Comparison of ENCODE assay signal across 1 cellular context in the genomic region with DNA sequence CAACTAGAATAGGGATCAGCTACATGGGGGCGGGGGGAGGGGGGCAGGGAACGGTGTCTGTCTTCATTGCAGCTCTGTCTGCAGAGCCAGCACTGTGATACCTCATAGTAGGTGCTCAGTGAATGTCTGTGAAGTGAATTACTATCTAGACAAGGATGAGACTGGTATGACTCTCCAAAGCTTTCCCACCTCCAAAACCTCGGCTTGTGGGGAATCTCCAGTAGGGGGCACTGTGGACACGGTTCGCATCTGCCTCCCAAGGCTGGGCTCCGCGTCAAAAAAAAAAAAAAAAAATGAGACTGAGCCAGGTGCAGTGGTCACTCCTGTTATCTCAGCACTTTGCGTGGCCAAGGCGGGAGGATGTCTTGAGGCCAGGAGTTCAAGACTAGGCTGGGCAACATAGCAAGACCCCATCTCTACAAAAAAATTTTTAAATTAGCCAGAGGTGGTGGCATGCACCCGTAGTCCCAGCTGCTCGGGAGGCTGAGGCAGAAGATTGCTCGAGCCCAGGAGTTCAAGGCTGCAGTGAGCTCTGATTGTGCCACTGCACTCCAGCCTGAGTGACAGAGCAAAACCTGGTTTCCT.
A peak's percentile ranks its signal among the peaks of the same experiment; 100 is the strongest.
TF ChIP-seq lines count a peak whose summit lies in the region.

No MANE protein-coding gene starts in this region.

TF ChIP-seq in K562, 482 proteins besides CTCF, POLR2A, EP300 and RAD21 (continued from another document and continues in another):
- TF ChIP-seq ARHGAP35 (IDR thresholded peaks at IDR 0.05; ENCODE audit: partially characterized antibody) (no peak), DIDO1 (tag; IDR thresholded peaks at IDR 0.05; ENCODE audit: low read depth) (no peak), ZFP36 (IDR thresholded peaks at IDR 0.05; ENCODE audit: low read depth, low read length, partially characterized antibody) (no peak), PML (IDR thresholded peaks at IDR 0.05; ENCODE audit: low read length) (no peak), OTX1 (CRISPR knock-in tag; IDR thresholded peaks at IDR 0.05) (no peak), MTA2 (IDR thresholded peaks at IDR 0.05; ENCODE audit: low read depth) (no peak), PURB (CRISPR knock-in tag; IDR thresholded peaks at IDR 0.05; ENCODE audit: low read depth) (no peak), FOXJ3 (CRISPR knock-in tag; IDR thresholded peaks at IDR 0.05) (no peak), XRCC5 (IDR thresholded peaks at IDR 0.05; ENCODE audit: low read depth, low read length) (0 out of 2 replicates have a peak, but pooled peaks have one; percentile 43), MTF1 (CRISPR knock-in tag; IDR thresholded peaks at IDR 0.05; ENCODE audit: borderline replicate concordance) (no peak), GTF3C2 (IDR thresholded peaks at IDR 0.05; ENCODE audit: borderline replicate concordance, extremely low read depth, insufficient read length) (peak; percentile 32), NR3C1 (CRISPR knock-in tag; IDR thresholded peaks at IDR 0.05) (no peak), JUND (IDR thresholded peaks at IDR 0.05; ENCODE audit: borderline replicate concordance, low read depth, low read length) (peak; percentile 78), JUND (tag; IDR thresholded peaks at IDR 0.05; ENCODE audit: borderline replicate concordance, low read depth, low read length) (peak; percentile 54; the same call in 1 of the 3 replicates), SMARCE1 (IDR thresholded peaks at IDR 0.05) (0 out of 2 replicates have a peak, but pooled peaks have one; percentile 42), ZNF224 (CRISPR knock-in tag; IDR thresholded peaks at IDR 0.05) (no peak), CHD2 (IDR thresholded peaks at IDR 0.05; ENCODE audit: low read depth, low read length) (no peak), SMC3 (conservative IDR thresholded peaks at IDR 0.05; ENCODE audit: insufficient read depth, low read depth, low read length) (no peak; the same call in 1 of the 2 replicates), CEBPG (CRISPR knock-in tag; IDR thresholded peaks at IDR 0.05) (no peak), CEBPG (tag; conservative IDR thresholded peaks at IDR 0.05 in 1 of 2, IDR thresholded peaks at IDR 0.05 in 1 of 2) (no peak), POLR2AphosphoS2 (IDR thresholded peaks at IDR 0.05; ENCODE audit: low read length) (peak; percentile 43; the same call in 1 of the 2 replicates), TAF9B (IDR thresholded peaks at IDR 0.05; ENCODE audit: partially characterized antibody) (no peak), MBD1 (CRISPR knock-in tag; IDR thresholded peaks at IDR 0.05) (no peak), KDM4B (IDR thresholded peaks at IDR 0.05; ENCODE audit: borderline replicate concordance in 2 of 2, low read depth in 1 of 2) (no peak), SMARCC2 (IDR thresholded peaks at IDR 0.05; ENCODE audit: low read depth) (no peak), SIRT6 (IDR thresholded peaks at IDR 0.05; ENCODE audit: low read depth, low read length) (no peak), ZNF445 (CRISPR knock-in tag; IDR thresholded peaks at IDR 0.05; ENCODE audit: low read depth) (no peak), POLR2G (IDR thresholded peaks at IDR 0.05; ENCODE audit: low read depth, low read length) (no peak), KDM5B (IDR thresholded peaks at IDR 0.05; ENCODE audit: insufficient replicate concordance, low read depth, low read length) (no peak), LCOR (CRISPR knock-in tag; IDR thresholded peaks at IDR 0.05) (no peak), RFX5 (IDR thresholded peaks at IDR 0.05; ENCODE audit: low read depth, low read length) (no peak), TAL1 (IDR thresholded peaks at IDR 0.05) (peak; percentile 22; the same call in 1 of the 2 replicates), BDP1 (IDR thresholded peaks at IDR 0.05; ENCODE audit: insufficient read depth, insufficient read length) (no peak), SMAD2 (IDR thresholded peaks at IDR 0.05; ENCODE audit: low read depth, low read length) (no peak), NFE2L1 (tag; IDR thresholded peaks at IDR 0.05; ENCODE audit: borderline replicate concordance, low read depth) (no peak), ZNF766 (CRISPR knock-in tag; conservative IDR thresholded peaks at IDR 0.05) (no peak), CREM (IDR thresholded peaks at IDR 0.05; ENCODE audit: low read depth) (peak; percentile 66; the same call in 1 of the 2 replicates), ETV1 (tag; conservative IDR thresholded peaks at IDR 0.05; ENCODE audit: low read depth) (no peak), ZNF408 (CRISPR knock-in tag; IDR thresholded peaks at IDR 0.05; ENCODE audit: low read depth) (no peak), ZNF316 (IDR thresholded peaks at IDR 0.05) (peak; percentile 51; the same call in 1 of the 2 replicates), ZSCAN32 (CRISPR knock-in tag; IDR thresholded peaks at IDR 0.05) (no peak), E2F8 (IDR thresholded peaks at IDR 0.05; ENCODE audit: low read depth, partially characterized antibody) (peak; percentile 56), CBX2 (IDR thresholded peaks at IDR 0.05; ENCODE audit: insufficient read depth, low read length, poor library complexity, severe bottlenecking) (no peak), ETV5 (CRISPR knock-in tag; IDR thresholded peaks at IDR 0.05; ENCODE audit: low read depth) (peak; percentile 32; the same call in 1 of the 2 replicates), HNRNPLL (IDR thresholded peaks at IDR 0.05; ENCODE audit: low read depth, low read length, poor library complexity, severe bottlenecking) (peak; percentile 35), CHD4 (IDR thresholded peaks at IDR 0.05; ENCODE audit: insufficient read depth, insufficient replicate concordance, low read depth, low read length, poor library complexity, severe bottlenecking) (peak; percentile 42), FUS (optimal IDR thresholded peaks at IDR 0.05; ENCODE audit: low read depth, low read length) (no peak), FOSL1 (tag; conservative IDR thresholded peaks at IDR 0.05) (peak; percentile 47; the same call in 1 of the 2 replicates), POLR2H (tag; IDR thresholded peaks at IDR 0.05; ENCODE audit: low read depth) (0 out of 2 replicates have a peak, but pooled peaks have one; percentile 18), NFIC (IDR thresholded peaks at IDR 0.05) (peak; percentile 70), TBL1XR1 (IDR thresholded peaks at IDR 0.05; ENCODE audit: low read length in 2 of 2) (no peak), HOXB6 (CRISPR knock-in tag; IDR thresholded peaks at IDR 0.05; ENCODE audit: borderline replicate concordance) (no peak), ZNF740 (CRISPR knock-in tag; IDR thresholded peaks at IDR 0.05) (no peak), ZNF740 (tag; IDR thresholded peaks at IDR 0.05) (no peak)
- TF ChIP-seq, protein P1, sequence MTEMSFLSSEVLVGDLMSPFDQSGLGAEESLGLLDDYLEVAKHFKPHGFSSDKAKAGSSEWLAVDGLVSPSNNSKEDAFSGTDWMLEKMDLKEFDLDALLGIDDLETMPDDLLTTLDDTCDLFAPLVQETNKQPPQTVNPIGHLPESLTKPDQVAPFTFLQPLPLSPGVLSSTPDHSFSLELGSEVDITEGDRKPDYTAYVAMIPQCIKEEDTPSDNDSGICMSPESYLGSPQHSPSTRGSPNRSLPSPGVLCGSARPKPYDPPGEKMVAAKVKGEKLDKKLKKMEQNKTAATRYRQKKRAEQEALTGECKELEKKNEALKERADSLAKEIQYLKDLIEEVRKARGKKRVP (CRISPR knock-in tag; IDR thresholded peaks at IDR 0.05), result no peak
- TF ChIP-seq, protein P2, sequence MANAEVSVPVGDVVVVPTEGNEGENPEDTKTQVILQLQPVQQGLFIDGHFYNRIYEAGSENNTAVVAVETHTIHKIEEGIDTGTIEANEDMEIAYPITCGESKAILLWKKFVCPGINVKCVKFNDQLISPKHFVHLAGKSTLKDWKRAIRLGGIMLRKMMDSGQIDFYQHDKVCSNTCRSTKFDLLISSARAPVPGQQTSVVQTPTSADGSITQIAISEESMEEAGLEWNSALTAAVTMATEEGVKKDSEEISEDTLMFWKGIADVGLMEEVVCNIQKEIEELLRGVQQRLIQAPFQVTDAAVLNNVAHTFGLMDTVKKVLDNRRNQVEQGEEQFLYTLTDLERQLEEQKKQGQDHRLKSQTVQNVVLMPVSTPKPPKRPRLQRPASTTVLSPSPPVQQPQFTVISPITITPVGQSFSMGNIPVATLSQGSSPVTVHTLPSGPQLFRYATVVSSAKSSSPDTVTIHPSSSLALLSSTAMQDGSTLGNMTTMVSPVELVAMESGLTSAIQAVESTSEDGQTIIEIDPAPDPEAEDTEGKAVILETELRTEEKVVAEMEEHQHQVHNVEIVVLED (CRISPR knock-in tag; IDR thresholded peaks at IDR 0.05), result no peak
- TF ChIP-seq, protein P3, sequence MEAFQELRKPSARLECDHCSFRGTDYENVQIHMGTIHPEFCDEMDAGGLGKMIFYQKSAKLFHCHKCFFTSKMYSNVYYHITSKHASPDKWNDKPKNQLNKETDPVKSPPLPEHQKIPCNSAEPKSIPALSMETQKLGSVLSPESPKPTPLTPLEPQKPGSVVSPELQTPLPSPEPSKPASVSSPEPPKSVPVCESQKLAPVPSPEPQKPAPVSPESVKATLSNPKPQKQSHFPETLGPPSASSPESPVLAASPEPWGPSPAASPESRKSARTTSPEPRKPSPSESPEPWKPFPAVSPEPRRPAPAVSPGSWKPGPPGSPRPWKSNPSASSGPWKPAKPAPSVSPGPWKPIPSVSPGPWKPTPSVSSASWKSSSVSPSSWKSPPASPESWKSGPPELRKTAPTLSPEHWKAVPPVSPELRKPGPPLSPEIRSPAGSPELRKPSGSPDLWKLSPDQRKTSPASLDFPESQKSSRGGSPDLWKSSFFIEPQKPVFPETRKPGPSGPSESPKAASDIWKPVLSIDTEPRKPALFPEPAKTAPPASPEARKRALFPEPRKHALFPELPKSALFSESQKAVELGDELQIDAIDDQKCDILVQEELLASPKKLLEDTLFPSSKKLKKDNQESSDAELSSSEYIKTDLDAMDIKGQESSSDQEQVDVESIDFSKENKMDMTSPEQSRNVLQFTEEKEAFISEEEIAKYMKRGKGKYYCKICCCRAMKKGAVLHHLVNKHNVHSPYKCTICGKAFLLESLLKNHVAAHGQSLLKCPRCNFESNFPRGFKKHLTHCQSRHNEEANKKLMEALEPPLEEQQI (IDR thresholded peaks at IDR 0.05), result no peak
